22 cellular contexts compared by ENCODE assay signal in genomic region chr5:91177085-91177484, GRCh38.
DNase-seq lines count a peak whose midpoint lies in the region; ATAC-seq and TF ChIP-seq lines count a peak whose summit lies in the region.
"Had no signal": no experiment of that assay in that cellular context is flagged by ENCODE, and none has a peak within 500 bp of the region (broad histone marks: within the 10 kb centered on the region; RNA-seq: fewer than 3 reads in every experiment).

No MANE protein-coding gene starts in this region.

- BruUV-seq in OCI-LY7 (replicated peaks; lab: Mats Ljungman, UMichigan), result no TSS peak

- no peaks in the 10 kb centered on the region for H3K36me3 Mint-ChIP-seq in glutamatergic neuron (ENCODE audit: unreplicated experiment)

- intact Hi-C loops in OCI-LY7 (cut with micrococcal nuclease; ENCODE audit: unreplicated experiment), result no loop called here

- peak overlapping the region in 6 of 11 experiments; percentile 23 to 58 (median 38); a peak in 8 of 22 replicates for H3K4me2 ChIP-seq in BLaER1 treated with 17β-estradiol and CSF1 and Interleukin-3, amounts not matched to agents 10 nM and 100 nM
- H3K4me2 ChIP-seq in OCI-LY7 (ENCODE audit: low read length), result 0 out of 2 replicates have a peak overlapping the region, but pooled peaks have one; percentile 17
- H3K4me2 ChIP-seq: KMS-11 had no signal

- no peaks in the 10 kb centered on the region for H4K20me1 ChIP-seq in BLaER1 treated with 17β-estradiol and CSF1 and Interleukin-3, amounts not matched to agents 10 nM and 100 nM
- no peaks in the 10 kb centered on the region for H4K20me1 ChIP-seq in OCI-LY7 (ENCODE audit: insufficient read depth, low read length)

- CTCF ChIA-PET in OCI-LY7 (lab: Charles Lee; ENCODE audit: unreplicated experiment), result no interaction called here

- peak overlapping the region; percentile 71 for H3K27ac Mint-ChIP-seq in glutamatergic neuron (ENCODE audit: unreplicated experiment)
- H3K27ac Mint-ChIP-seq: CD14-positive monocyte, HFFc6 had no signal

- no peaks in the 10 kb centered on the region for H3K36me3 ChIP-seq in BLaER1 treated with 17β-estradiol and CSF1 and Interleukin-3, amounts not matched to agents 10 nM and 100 nM
- H3K36me3 ChIP-seq in OCI-LY7 (ENCODE audit: insufficient read depth, low read length), result no peaks in the 10 kb centered on the region

- H2AFZ ChIP-seq in OCI-LY7 (ENCODE audit: low read length), result 0 out of 2 replicates have a peak overlapping the region, but pooled peaks have one; percentile 51

- no peaks in the 10 kb centered on the region for H3K79me2 ChIP-seq in OCI-LY7 (ENCODE audit: insufficient read depth, low read depth, low read length)

- no peak overlapping the region for H3K9ac ChIP-seq in BLaER1 treated with 17β-estradiol and CSF1 and Interleukin-3, amounts not matched to agents 10 nM and 100 nM
- H3K9ac ChIP-seq: KMS-11 had no signal

- H3K4me1 Mint-ChIP-seq in glutamatergic neuron (ENCODE audit: low read depth, unreplicated experiment), result peaks cover 23% of the 10 kb centered on the region

- no peaks in the 10 kb centered on the region for H3K27me3 ChIP-seq in BLaER1 treated with 17β-estradiol and CSF1 and Interleukin-3, amounts not matched to agents 10 nM and 100 nM
- H3K27me3 ChIP-seq in foreskin keratinocyte, result no peaks in the 10 kb centered on the region

- H3K4me3 Mint-ChIP-seq in glutamatergic neuron (ENCODE audit: unreplicated experiment), result peak overlapping the region; percentile 61
- H3K4me3 Mint-ChIP-seq: CD14-positive monocyte, H9, HFFc6 had no signal

- H3K9me2 ChIP-seq in OCI-LY7 (ENCODE audit: insufficient read depth, low read length), result no peaks in the 10 kb centered on the region

- peaks cover 4 to 19% (median 17%) of the 10 kb centered on the region in 10 experiments for H3K4me1 ChIP-seq in BLaER1 treated with 17β-estradiol and CSF1 and Interleukin-3, amounts not matched to agents 10 nM and 100 nM
- peaks cover 14% of the 10 kb centered on the region for H3K4me1 ChIP-seq in OCI-LY7 (ENCODE audit: insufficient read depth, low read length, poor library complexity, severe bottlenecking)
- no peaks in the 10 kb centered on the region for H3K4me1 ChIP-seq in foreskin keratinocyte

- peaks cover 4% of the 10 kb centered on the region for H3K27me3 Mint-ChIP-seq in glutamatergic neuron (ENCODE audit: unreplicated experiment)

- H3K9me3 ChIP-seq in BLaER1 treated with 17β-estradiol and CSF1 and Interleukin-3, amounts not matched to agents 10 nM and 100 nM (replicated peaks in 1 of 11), result peaks cover 0 to 14% (median 5%) of the 10 kb centered on the region in 11 experiments; a peak in 7 of 22 replicates
- no peaks in the 10 kb centered on the region for H3K9me3 ChIP-seq in OCI-LY7 (ENCODE audit: low read length)

- peaks cover 2% of the 10 kb centered on the region for H3K9me3 Mint-ChIP-seq in glutamatergic neuron (ENCODE audit: unreplicated experiment)
- H3K9me3 Mint-ChIP-seq: HFFc6 had no signal

- no peak for ATAC-seq in foreskin keratinocyte
- no peak for ATAC-seq in left lobe of liver
- ATAC-seq: Panc1 had no signal

- H3K27ac ChIP-seq in BLaER1 treated with 17β-estradiol and CSF1 and Interleukin-3, amounts not matched to agents 10 nM and 100 nM, result no peak overlapping the region
- H3K27ac ChIP-seq in OCI-LY7 (ENCODE audit: low read depth, low read length, poor library complexity, severe bottlenecking), result no peak overlapping the region
- H3K27ac ChIP-seq in foreskin keratinocyte, result no peak overlapping the region
- H3K27ac ChIP-seq: 22Rv1, KMS-11 had no signal

- DNase-seq in DMS 273 (lab: John Stamatoyannopoulos, UW; ENCODE audit: unreplicated experiment) (peak; percentile 32), DMS 273 treated with DMSO at 0.1 percent for 48 hours (lab: John Stamatoyannopoulos, UW) (no peak), OCI-LY7 (ENCODE audit: low spot score) (no peak), glutamatergic neuron (no peak), foreskin keratinocyte (no peak), left lobe of liver (ENCODE audit: low spot score) (no peak), SHP77 (lab: John Stamatoyannopoulos, UW) (no peak)
- DNase-seq: DMS79 treated with DMSO at 0.1 percent for 48 hours; H9; HFFc6; MV-4-11; NCI-H1105 treated with DMSO at 0.1 percent for 48 hours; NCI-H2029 treated with DMSO at 0.1 percent for 48 hours; NCI-H226; NCI-H510A treated with DMSO at 0.1 percent for 48 hours; NCI-H748 treated with DMSO at 0.1 percent for 48 hours; NK-92 treated with Interleukin-12 subunit alpha and Interleukin-12 subunit beta, amount 100 ng/mL, for 24 hours had no signal

- TF ChIP-seq CTCF in OCI-LY7 (conservative IDR thresholded peaks at IDR 0.05; ENCODE audit: low read length) (no peak), glutamatergic neuron (IDR thresholded peaks at IDR 0.05; ENCODE audit: partially characterized antibody, unreplicated experiment) (no peak), foreskin keratinocyte (conservative IDR thresholded peaks at IDR 0.05) (no peak)

- POLR2A ChIA-PET in OCI-LY7 (lab: Charles Lee), result no interaction called here

- H3K4me3 ChIP-seq in BLaER1 treated with 17β-estradiol and CSF1 and Interleukin-3, amounts not matched to agents 10 nM and 100 nM, result no peak overlapping the region
- no peak overlapping the region for H3K4me3 ChIP-seq in OCI-LY7 (ENCODE audit: low read depth, low read length, poor library complexity, severe bottlenecking)
